Comparison of ENCODE assay signal across 1 cellular context in the genomic region with DNA sequence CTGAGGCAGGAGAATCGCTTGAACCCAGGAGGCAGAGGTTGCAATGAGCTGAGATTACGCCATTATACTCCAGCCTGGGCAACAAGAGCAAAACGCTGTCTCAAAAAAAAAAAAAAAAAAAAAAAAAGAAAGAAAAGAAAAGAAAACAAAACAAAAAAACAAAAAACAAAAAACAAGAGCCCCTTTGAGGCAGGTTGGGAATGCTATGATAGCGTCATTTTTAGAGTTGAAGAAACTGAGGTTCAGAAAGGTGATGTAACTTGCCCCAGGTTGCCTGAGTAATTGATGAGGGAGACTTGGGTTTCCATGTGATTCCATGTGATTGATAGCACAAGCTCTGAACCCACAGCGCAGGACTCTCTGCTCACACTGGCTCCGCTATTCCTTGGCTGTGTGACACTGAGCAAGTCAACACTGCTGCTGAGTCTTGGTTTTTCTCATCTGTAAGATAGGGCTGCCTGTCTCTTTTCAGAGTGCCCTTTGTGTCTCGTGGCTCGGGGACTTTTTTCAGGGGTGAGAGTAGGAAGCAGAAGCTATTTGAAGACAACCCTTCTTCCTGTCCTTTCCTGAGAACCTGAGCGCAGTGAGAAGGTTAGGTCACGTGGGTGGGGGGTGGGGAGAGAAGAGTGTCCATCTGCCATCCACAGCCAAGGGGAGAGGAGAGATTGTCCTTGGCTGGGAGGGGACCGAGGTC.
A peak's percentile ranks its signal among the peaks of the same experiment; 100 is the strongest.
TF ChIP-seq lines count a peak whose summit lies in the region.

No MANE protein-coding gene starts in this region.

TF ChIP-seq in GM12878, 131 proteins besides CTCF, POLR2A, EP300 and RAD21 (continues in another document):
- TF ChIP-seq, protein P1, sequence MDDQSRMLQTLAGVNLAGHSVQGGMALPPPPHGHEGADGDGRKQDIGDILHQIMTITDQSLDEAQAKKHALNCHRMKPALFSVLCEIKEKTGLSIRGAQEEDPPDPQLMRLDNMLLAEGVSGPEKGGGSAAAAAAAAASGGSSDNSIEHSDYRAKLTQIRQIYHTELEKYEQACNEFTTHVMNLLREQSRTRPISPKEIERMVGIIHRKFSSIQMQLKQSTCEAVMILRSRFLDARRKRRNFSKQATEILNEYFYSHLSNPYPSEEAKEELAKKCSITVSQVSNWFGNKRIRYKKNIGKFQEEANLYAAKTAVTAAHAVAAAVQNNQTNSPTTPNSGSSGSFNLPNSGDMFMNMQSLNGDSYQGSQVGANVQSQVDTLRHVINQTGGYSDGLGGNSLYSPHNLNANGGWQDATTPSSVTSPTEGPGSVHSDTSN (IDR thresholded peaks at IDR 0.05; ENCODE audit: insufficient replicate concordance, low read depth, low read length), result peak; percentile 27
- TF ChIP-seq CREM (IDR thresholded peaks at IDR 0.05; ENCODE audit: low read depth) (peak; percentile 26; the same call in 1 of the 2 replicates), ATF7 (IDR thresholded peaks at IDR 0.05; ENCODE audit: low read depth) (peak; percentile 51), TBL1XR1 (IDR thresholded peaks at IDR 0.05; ENCODE audit: low read depth, low read length) (peak; percentile 78; the same call in 1 of the 2 replicates), POLR2AphosphoS2 (IDR thresholded peaks at IDR 0.05; ENCODE audit: low read depth, low read length) (peak; percentile 85), PAX5 (IDR thresholded peaks at IDR 0.05; ENCODE audit: borderline replicate concordance, low read depth, low read length) (peak; percentile 16; the same call in 1 of the 2 replicates), MEF2B (IDR thresholded peaks at IDR 0.05; ENCODE audit: partially characterized antibody, poor library complexity, severe bottlenecking) (peak; percentile 35), POU2F2 (IDR thresholded peaks at IDR 0.05; ENCODE audit: borderline replicate concordance, low read depth, low read length) (peak; percentile 59; the same call in 1 of the 3 replicates), ZNF384 (IDR thresholded peaks at IDR 0.05; ENCODE audit: borderline replicate concordance, low read depth, low read length) (peak; percentile 9), NR2C2 (IDR thresholded peaks at IDR 0.05; ENCODE audit: borderline replicate concordance, control insufficient read depth, insufficient read length, low read depth) (no peak), NBN (IDR thresholded peaks at IDR 0.05) (peak; percentile 18; the same call in 1 of the 2 replicates), SMC3 (IDR thresholded peaks at IDR 0.05; ENCODE audit: borderline replicate concordance, low read length) (peak; percentile 23; the same call in 1 of the 2 replicates), BHLHE40 (IDR thresholded peaks at IDR 0.05; ENCODE audit: borderline replicate concordance in 1 of 2, low read depth in 2 of 2, low read length in 1 of 2) (peak; percentile 75 to 88; a peak in 3 of 4 replicates), MTA2 (IDR thresholded peaks at IDR 0.05; ENCODE audit: low read depth) (no peak), ZNF24 (IDR thresholded peaks at IDR 0.05) (peak; percentile 61; the same call in 1 of the 2 replicates), EED (IDR thresholded peaks at IDR 0.05; ENCODE audit: low read depth) (peak; percentile 86), LARP7 (IDR thresholded peaks at IDR 0.05) (no peak), IKZF1 (conservative IDR thresholded peaks at IDR 0.05) (0 out of 2 replicates have a peak, but pooled peaks have one; percentile 8), SMARCA5 (IDR thresholded peaks at IDR 0.05) (peak; percentile 81), MEF2A (IDR thresholded peaks at IDR 0.05; ENCODE audit: insufficient read depth, low read depth, low read length) (peak; percentile 77), ETV6 (conservative IDR thresholded peaks at IDR 0.05 in 1 of 2, IDR thresholded peaks at IDR 0.05 in 1 of 2; ENCODE audit: borderline replicate concordance in 1 of 2, low read depth in 1 of 2) (peak in 1 of 2 experiments; percentile 59; a peak in 1 of 4 replicates), RAD51 (IDR thresholded peaks at IDR 0.05) (peak; percentile 94), DPF2 (IDR thresholded peaks at IDR 0.05) (no peak), POLR2AphosphoS5 (IDR thresholded peaks at IDR 0.05; ENCODE audit: low read length) (peak; percentile 89), SP1 (IDR thresholded peaks at IDR 0.05; ENCODE audit: low read depth, low read length) (peak; percentile 11), GATAD2B (conservative IDR thresholded peaks at IDR 0.05; ENCODE audit: low read depth) (no peak), HDAC2 (IDR thresholded peaks at IDR 0.05) (no peak), ZSCAN29 (IDR thresholded peaks at IDR 0.05) (no peak), SRF (IDR thresholded peaks at IDR 0.05; ENCODE audit: low read depth in 2 of 2, low read length in 2 of 2) (0 out of 4 replicates have a peak, but pooled peaks of 1 of the 2 experiments have one; percentile 25), TAF1 (IDR thresholded peaks at IDR 0.05; ENCODE audit: borderline replicate concordance, low read depth, low read length) (0 out of 2 replicates have a peak, but pooled peaks have one; percentile 33), ZZZ3 (IDR thresholded peaks at IDR 0.05; ENCODE audit: control insufficient read depth, insufficient read length, low read depth) (no peak), EGR1 (IDR thresholded peaks at IDR 0.05; ENCODE audit: borderline replicate concordance in 1 of 2, low read depth in 2 of 2, low read length in 2 of 2) (peak in 1 of 2 experiments; percentile 20; a peak in 1 of 3 replicates)
- TF ChIP-seq, protein P2, sequence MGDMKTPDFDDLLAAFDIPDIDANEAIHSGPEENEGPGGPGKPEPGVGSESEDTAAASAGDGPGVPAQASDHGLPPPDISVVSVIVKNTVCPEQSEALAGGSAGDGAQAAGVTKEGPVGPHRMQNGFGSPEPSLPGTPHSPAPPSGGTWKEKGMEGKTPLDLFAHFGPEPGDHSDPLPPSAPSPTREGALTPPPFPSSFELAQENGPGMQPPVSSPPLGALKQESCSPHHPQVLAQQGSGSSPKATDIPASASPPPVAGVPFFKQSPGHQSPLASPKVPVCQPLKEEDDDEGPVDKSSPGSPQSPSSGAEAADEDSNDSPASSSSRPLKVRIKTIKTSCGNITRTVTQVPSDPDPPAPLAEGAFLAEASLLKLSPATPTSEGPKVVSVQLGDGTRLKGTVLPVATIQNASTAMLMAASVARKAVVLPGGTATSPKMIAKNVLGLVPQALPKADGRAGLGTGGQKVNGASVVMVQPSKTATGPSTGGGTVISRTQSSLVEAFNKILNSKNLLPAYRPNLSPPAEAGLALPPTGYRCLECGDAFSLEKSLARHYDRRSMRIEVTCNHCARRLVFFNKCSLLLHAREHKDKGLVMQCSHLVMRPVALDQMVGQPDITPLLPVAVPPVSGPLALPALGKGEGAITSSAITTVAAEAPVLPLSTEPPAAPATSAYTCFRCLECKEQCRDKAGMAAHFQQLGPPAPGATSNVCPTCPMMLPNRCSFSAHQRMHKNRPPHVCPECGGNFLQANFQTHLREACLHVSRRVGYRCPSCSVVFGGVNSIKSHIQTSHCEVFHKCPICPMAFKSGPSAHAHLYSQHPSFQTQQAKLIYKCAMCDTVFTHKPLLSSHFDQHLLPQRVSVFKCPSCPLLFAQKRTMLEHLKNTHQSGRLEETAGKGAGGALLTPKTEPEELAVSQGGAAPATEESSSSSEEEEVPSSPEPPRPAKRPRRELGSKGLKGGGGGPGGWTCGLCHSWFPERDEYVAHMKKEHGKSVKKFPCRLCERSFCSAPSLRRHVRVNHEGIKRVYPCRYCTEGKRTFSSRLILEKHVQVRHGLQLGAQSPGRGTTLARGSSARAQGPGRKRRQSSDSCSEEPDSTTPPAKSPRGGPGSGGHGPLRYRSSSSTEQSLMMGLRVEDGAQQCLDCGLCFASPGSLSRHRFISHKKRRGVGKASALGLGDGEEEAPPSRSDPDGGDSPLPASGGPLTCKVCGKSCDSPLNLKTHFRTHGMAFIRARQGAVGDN (IDR thresholded peaks at IDR 0.05), result peak; percentile 68
- TF ChIP-seq, protein P3, sequence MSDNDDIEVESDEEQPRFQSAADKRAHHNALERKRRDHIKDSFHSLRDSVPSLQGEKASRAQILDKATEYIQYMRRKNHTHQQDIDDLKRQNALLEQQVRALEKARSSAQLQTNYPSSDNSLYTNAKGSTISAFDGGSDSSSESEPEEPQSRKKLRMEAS (IDR thresholded peaks at IDR 0.05; ENCODE audit: low read depth, low read length), result peak; percentile 86
- TF ChIP-seq, protein P4, sequence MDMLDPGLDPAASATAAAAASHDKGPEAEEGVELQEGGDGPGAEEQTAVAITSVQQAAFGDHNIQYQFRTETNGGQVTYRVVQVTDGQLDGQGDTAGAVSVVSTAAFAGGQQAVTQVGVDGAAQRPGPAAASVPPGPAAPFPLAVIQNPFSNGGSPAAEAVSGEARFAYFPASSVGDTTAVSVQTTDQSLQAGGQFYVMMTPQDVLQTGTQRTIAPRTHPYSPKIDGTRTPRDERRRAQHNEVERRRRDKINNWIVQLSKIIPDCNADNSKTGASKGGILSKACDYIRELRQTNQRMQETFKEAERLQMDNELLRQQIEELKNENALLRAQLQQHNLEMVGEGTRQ (IDR thresholded peaks at IDR 0.05; ENCODE audit: borderline replicate concordance, low read depth, low read length), result peak; percentile 65
- TF ChIP-seq, protein P5, sequence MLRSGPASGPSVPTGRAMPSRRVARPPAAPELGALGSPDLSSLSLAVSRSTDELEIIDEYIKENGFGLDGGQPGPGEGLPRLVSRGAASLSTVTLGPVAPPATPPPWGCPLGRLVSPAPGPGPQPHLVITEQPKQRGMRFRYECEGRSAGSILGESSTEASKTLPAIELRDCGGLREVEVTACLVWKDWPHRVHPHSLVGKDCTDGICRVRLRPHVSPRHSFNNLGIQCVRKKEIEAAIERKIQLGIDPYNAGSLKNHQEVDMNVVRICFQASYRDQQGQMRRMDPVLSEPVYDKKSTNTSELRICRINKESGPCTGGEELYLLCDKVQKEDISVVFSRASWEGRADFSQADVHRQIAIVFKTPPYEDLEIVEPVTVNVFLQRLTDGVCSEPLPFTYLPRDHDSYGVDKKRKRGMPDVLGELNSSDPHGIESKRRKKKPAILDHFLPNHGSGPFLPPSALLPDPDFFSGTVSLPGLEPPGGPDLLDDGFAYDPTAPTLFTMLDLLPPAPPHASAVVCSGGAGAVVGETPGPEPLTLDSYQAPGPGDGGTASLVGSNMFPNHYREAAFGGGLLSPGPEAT (IDR thresholded peaks at IDR 0.05; ENCODE audit: low read depth), result peak; percentile 62
- TF ChIP-seq, protein P6, sequence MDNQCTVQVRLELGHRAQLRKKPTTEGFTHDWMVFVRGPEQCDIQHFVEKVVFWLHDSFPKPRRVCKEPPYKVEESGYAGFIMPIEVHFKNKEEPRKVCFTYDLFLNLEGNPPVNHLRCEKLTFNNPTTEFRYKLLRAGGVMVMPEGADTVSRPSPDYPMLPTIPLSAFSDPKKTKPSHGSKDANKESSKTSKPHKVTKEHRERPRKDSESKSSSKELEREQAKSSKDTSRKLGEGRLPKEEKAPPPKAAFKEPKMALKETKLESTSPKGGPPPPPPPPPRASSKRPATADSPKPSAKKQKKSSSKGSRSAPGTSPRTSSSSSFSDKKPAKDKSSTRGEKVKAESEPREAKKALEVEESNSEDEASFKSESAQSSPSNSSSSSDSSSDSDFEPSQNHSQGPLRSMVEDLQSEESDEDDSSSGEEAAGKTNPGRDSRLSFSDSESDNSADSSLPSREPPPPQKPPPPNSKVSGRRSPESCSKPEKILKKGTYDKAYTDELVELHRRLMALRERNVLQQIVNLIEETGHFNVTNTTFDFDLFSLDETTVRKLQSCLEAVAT (IDR thresholded peaks at IDR 0.05), result peak; percentile 75; the same call in 1 of the 2 replicates
- TF ChIP-seq, protein P7, sequence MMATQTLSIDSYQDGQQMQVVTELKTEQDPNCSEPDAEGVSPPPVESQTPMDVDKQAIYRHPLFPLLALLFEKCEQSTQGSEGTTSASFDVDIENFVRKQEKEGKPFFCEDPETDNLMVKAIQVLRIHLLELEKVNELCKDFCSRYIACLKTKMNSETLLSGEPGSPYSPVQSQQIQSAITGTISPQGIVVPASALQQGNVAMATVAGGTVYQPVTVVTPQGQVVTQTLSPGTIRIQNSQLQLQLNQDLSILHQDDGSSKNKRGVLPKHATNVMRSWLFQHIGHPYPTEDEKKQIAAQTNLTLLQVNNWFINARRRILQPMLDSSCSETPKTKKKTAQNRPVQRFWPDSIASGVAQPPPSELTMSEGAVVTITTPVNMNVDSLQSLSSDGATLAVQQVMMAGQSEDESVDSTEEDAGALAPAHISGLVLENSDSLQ (IDR thresholded peaks at IDR 0.05), result peak; percentile 78
- TF ChIP-seq, protein P8, sequence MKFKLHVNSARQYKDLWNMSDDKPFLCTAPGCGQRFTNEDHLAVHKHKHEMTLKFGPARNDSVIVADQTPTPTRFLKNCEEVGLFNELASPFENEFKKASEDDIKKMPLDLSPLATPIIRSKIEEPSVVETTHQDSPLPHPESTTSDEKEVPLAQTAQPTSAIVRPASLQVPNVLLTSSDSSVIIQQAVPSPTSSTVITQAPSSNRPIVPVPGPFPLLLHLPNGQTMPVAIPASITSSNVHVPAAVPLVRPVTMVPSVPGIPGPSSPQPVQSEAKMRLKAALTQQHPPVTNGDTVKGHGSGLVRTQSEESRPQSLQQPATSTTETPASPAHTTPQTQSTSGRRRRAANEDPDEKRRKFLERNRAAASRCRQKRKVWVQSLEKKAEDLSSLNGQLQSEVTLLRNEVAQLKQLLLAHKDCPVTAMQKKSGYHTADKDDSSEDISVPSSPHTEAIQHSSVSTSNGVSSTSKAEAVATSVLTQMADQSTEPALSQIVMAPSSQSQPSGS (IDR thresholded peaks at IDR 0.05; ENCODE audit: low read length), result no peak
- TF ChIP-seq, protein P9, sequence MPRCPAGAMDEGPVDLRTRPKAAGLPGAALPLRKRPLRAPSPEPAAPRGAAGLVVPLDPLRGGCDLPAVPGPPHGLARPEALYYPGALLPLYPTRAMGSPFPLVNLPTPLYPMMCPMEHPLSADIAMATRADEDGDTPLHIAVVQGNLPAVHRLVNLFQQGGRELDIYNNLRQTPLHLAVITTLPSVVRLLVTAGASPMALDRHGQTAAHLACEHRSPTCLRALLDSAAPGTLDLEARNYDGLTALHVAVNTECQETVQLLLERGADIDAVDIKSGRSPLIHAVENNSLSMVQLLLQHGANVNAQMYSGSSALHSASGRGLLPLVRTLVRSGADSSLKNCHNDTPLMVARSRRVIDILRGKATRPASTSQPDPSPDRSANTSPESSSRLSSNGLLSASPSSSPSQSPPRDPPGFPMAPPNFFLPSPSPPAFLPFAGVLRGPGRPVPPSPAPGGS (IDR thresholded peaks at IDR 0.05; ENCODE audit: borderline replicate concordance, insufficient read depth, low read depth, low read length, poor library complexity, severe bottlenecking), result peak; percentile 59
- TF ChIP-seq, protein P10, sequence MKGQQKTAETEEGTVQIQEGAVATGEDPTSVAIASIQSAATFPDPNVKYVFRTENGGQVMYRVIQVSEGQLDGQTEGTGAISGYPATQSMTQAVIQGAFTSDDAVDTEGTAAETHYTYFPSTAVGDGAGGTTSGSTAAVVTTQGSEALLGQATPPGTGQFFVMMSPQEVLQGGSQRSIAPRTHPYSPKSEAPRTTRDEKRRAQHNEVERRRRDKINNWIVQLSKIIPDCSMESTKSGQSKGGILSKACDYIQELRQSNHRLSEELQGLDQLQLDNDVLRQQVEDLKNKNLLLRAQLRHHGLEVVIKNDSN (IDR thresholded peaks at IDR 0.05; ENCODE audit: borderline replicate concordance, extremely low read length, insufficient read depth, low read depth, low read length), result peak; percentile 87
- TF ChIP-seq, protein P11, sequence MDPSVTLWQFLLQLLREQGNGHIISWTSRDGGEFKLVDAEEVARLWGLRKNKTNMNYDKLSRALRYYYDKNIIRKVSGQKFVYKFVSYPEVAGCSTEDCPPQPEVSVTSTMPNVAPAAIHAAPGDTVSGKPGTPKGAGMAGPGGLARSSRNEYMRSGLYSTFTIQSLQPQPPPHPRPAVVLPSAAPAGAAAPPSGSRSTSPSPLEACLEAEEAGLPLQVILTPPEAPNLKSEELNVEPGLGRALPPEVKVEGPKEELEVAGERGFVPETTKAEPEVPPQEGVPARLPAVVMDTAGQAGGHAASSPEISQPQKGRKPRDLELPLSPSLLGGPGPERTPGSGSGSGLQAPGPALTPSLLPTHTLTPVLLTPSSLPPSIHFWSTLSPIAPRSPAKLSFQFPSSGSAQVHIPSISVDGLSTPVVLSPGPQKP (IDR thresholded peaks at IDR 0.05; ENCODE audit: low read depth, low read length), result peak; percentile 11; the same call in 1 of the 2 replicates
